18 cellular contexts compared by ENCODE assay signal in the genomic region with DNA sequence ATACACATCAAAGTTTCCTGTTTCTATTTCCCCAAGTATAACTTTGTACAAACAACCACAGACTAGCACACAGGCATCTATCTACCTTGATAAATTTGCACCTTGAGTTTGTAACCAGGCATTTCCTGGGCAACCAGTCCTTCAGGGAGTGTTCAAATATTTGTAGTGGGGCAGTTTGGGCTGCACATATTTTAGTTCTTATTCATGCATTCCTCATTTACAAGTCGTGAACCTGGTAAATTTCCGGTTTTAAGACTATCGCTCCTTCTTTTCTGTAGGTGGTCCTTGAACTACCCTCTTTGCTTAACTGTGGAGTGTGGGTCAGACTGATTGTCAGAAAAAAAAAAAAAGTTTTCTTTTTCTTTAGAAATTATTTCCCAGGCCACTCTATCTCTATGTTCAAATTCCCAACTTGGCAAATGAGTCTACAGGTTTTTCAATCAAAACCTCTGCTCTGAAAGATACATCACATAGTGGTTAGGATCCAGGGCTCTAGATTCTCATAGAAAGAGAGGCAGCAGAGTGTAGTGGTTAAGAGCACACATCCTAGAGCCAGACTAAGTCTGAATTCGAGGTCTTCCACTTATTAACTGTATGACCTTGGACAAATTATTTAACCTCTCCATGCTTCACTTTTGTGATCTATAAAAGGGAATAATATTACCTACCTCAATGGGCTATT.
A peak's percentile ranks its signal among the peaks of the same experiment; 100 is the strongest.
DNase-seq lines count a peak whose midpoint lies in the region; ATAC-seq and TF ChIP-seq lines count a peak whose summit lies in the region.
"Had no signal": no experiment of that assay in that cellular context is flagged by ENCODE, and none has a peak within 500 bp of the region (broad histone marks: within the 10 kb centered on the region; RNA-seq: fewer than 3 reads in every experiment).

No MANE protein-coding gene starts in this region.

- no peaks in the 10 kb centered on the region for H3K9me2 ChIP-seq in PC-9 (ENCODE audit: insufficient read depth)

- POLR2A ChIA-PET in PC-9 (lab: Charles Lee; ENCODE audit: unreplicated experiment), result no interaction called here

- WGBS in mesodermal cell (ENCODE audit: insufficient coverage in 2 of 2), 2 experiments, result no CpG with 5 or more reads among the region's 4 CpGs
- 47 to 55% methylated on average over 4 of the region's 4 CpGs for WGBS in aorta, 2 donors

- H4K20me1 ChIP-seq in PC-9 (ENCODE audit: insufficient read depth), result no peaks in the 10 kb centered on the region

- CTCF ChIA-PET in PC-9 (lab: Charles Lee), result no interaction called here

- H3K27ac ChIP-seq in PC-9, result peak overlapping the region; percentile 76
- H3K27ac ChIP-seq in mesodermal cell (ENCODE audit: low read depth, low read length, severe bottlenecking), result peak overlapping the region; percentile 65
- H3K27ac ChIP-seq in aorta (ENCODE audit: low read depth in 1 of 2, low read length in 2 of 2), result no peak overlapping the region
- H3K27ac ChIP-seq: KMS-11, neutrophil, thyroid gland, WERI-Rb-1 had no signal

- no peak for TF ChIP-seq CTCF in PC-9 (conservative IDR thresholded peaks at IDR 0.05)
- TF ChIP-seq CTCF in fibroblast of pulmonary artery (IDR thresholded peaks at IDR 0.05; ENCODE audit: low read length, missing control alignments), result no peak

- H3K36me3 ChIP-seq in PC-9 (ENCODE audit: low read depth) (no peaks in the 10 kb centered on the region), mesodermal cell (ENCODE audit: control insufficient read depth, insufficient read depth, low read length) (no peaks in the 10 kb centered on the region), aorta (ENCODE audit: control insufficient read depth in 1 of 2, insufficient read depth in 2 of 2, low read length in 1 of 2) (no peaks in the 10 kb centered on the region)
- H3K36me3 ChIP-seq: neutrophil, thyroid gland, WERI-Rb-1 had no signal

- ATAC-seq in GM18870 (IDR thresholded peaks at IDR 0.05; ENCODE audit: unreplicated experiment) (no peak), aorta (ENCODE audit: low FRiP score) (no peak), HG02763 (IDR thresholded peaks at IDR 0.05; ENCODE audit: unreplicated experiment) (no peak)

- H3K4me1 ChIP-seq in PC-9 (replicated peaks; ENCODE audit: insufficient read depth), result peaks cover 25% of the 10 kb centered on the region
- peaks cover 15% of the 10 kb centered on the region for H3K4me1 ChIP-seq in mesodermal cell (ENCODE audit: control insufficient read depth, insufficient read depth, low read length, poor library complexity, severe bottlenecking)
- no peaks in the 10 kb centered on the region for H3K4me1 ChIP-seq in aorta (ENCODE audit: control insufficient read depth in 1 of 2, insufficient read depth in 2 of 2, low read length in 2 of 2)
- H3K4me1 ChIP-seq: thyroid gland had no signal

- intact Hi-C loops in PC-9 (cut with micrococcal nuclease; ENCODE audit: unreplicated experiment) (loop anchor here (2.0 to 5.0 kb wide), 2 partner anchors 186 to 452 kb away; no protein-coding TSS in a partner anchor), aorta (cut with DNase I) (no loop called here)

- H3K79me2 ChIP-seq in PC-9 (ENCODE audit: low read depth), result no peaks in the 10 kb centered on the region

- DNase-seq in Caki2 (ENCODE audit: low read depth), result peak; percentile 12
- DNase-seq in PC-9, result peak; percentile 45 to 83
- DNase-seq in fibroblast of pulmonary artery (ENCODE audit: low read depth), result peak; percentile 11
- no peak for DNase-seq in aorta
- no peak for DNase-seq in A172 (ENCODE audit: low spot score)
- DNase-seq: activated effector memory CD4-positive, alpha-beta T cell treated with Interleukin-2 at 50 U/mL for 16 hours; anterior cingulate cortex; DMS153; NCI-H1417 treated with DMSO at 0.1 percent for 48 hours; NCI-H345; stimulated activated CD4-positive, alpha-beta T cell treated with anti-CD3 and anti-CD28 coated beads, Interleukin-4, amount 100 ng/mL, for 4 hours; WERI-Rb-1 had no signal

- in situ Hi-C loops in Caki2 (cut with HindIII; ENCODE audit: low pct_unique_long_range_greater_than_20kb, low sequenced_read_pairs), result no loop called here

- BruUV-seq in PC-9 (replicated peaks; lab: Mats Ljungman, UMichigan), result TSS peak; percentile 31

- no peak overlapping the region for H2AFZ ChIP-seq in PC-9

- H3K9me3 ChIP-seq in PC-9 (ENCODE audit: insufficient read depth, low read depth) (no peaks in the 10 kb centered on the region), mesodermal cell (ENCODE audit: control insufficient read depth, low read length) (no peaks in the 10 kb centered on the region), aorta (ENCODE audit: control insufficient read depth, low read length) (no peaks in the 10 kb centered on the region)
- H3K9me3 ChIP-seq: neutrophil, thyroid gland had no signal

- peak overlapping the region; percentile 58 for H3K4me2 ChIP-seq in PC-9
- H3K4me2 ChIP-seq: KMS-11 had no signal

- H3K4me3 ChIP-seq in PC-9, result 0 out of 2 replicates have a peak overlapping the region, but pooled peaks have one; percentile 13
- H3K4me3 ChIP-seq in fibroblast of pulmonary artery (replicated peaks; ENCODE audit: low read depth, low read length), result no peak overlapping the region
- H3K4me3 ChIP-seq in mesodermal cell (ENCODE audit: extremely low read depth, insufficient read depth, low read length, poor library complexity, severe bottlenecking), result no peak overlapping the region
- H3K4me3 ChIP-seq in aorta (ENCODE audit: low read length in 2 of 2), result no peak overlapping the region
- H3K4me3 ChIP-seq: thyroid gland had no signal

- H3F3A ChIP-seq in PC-9 (ENCODE audit: insufficient read depth, low read depth), result peaks cover 7% of the 10 kb centered on the region; the same call in 1 of the 2 replicates

- no peaks in the 10 kb centered on the region for H3K27me3 ChIP-seq in PC-9 (ENCODE audit: insufficient read depth, low read depth)
- H3K27me3 ChIP-seq in aorta (ENCODE audit: control insufficient read depth in 1 of 2, insufficient read depth in 2 of 2, low read length in 1 of 2), result no peaks in the 10 kb centered on the region
- H3K27me3 ChIP-seq: neutrophil, thyroid gland had no signal

Comparison
In these comparisons a context has a peak if more than half of its experiments do, and no peak if none do; other contexts are left out.
1. DNase-seq: peak in Caki2 (single experiment), PC-9 (2 of 2) and fibroblast of pulmonary artery (single experiment); none in aorta (0 of 2) and A172 (single experiment).
2. H3K27ac ChIP-seq: peak in PC-9 (single experiment) and mesodermal cell (single experiment); none in aorta (0 of 2).